ENCODE assay signal across 9 cellular contexts in genomic region chr1:156815851-156816536, GRCh38. TPM values are rescaled to one million over a fixed set of nuclear protein-coding genes. Genes with fewer than 3 reads are reported as not detected.
A peak's percentile ranks its signal among the peaks of the same experiment; 100 is the strongest.
DNase-seq lines count a peak whose midpoint lies in the region; ATAC-seq and TF ChIP-seq lines count a peak whose summit lies in the region.
"Had no signal": no experiment of that assay in that cellular context is flagged by ENCODE, and none has a peak within 500 bp of the region (broad histone marks: within the 10 kb centered on the region; RNA-seq: fewer than 3 reads in every experiment).

No MANE protein-coding gene starts in this region.

- no peak for TF ChIP-seq CTCF in GM10266 (IDR thresholded peaks at IDR 0.05; ENCODE audit: control insufficient read depth, insufficient read depth, low read depth, missing control alignments)
- TF ChIP-seq CTCF in esophagus muscularis mucosa (IDR thresholded peaks at IDR 0.05), result no peak
- no peak for TF ChIP-seq CTCF in GM13977 (IDR thresholded peaks at IDR 0.05; ENCODE audit: extremely low read depth, insufficient read depth, missing control alignments)

- TF ChIP-seq EP300 in esophagus muscularis mucosa (IDR thresholded peaks at IDR 0.05), result no peak

- peak overlapping the region; percentile 24 to 44 (median 31) for H3K4me3 ChIP-seq in esophagus muscularis mucosa

- peak overlapping the region; percentile 64 to 74 (median 66) for H3K27ac ChIP-seq in esophagus muscularis mucosa (replicated peaks in 1 of 4)

- DNase-seq in GM10266 (ENCODE audit: extremely low spot score) (peak; percentile 21), T follicular helper cell (ENCODE audit: low read depth) (peak; percentile 9), esophagus muscularis mucosa (ENCODE audit: extremely low spot score) (no peak), sciatic nerve (ENCODE audit: low spot score) (peak; percentile 50), NCI-H187 treated with DMSO at 0.1 percent for 48 hours (lab: John Stamatoyannopoulos, UW) (no peak), GM13977 (ENCODE audit: low spot score) (no peak), H4 (ENCODE audit: low spot score) (no peak), DMS53 treated with DMSO at 0.1 percent for 48 hours (lab: John Stamatoyannopoulos, UW; ENCODE audit: unreplicated experiment) (no peak)

- in situ Hi-C loops in GM13977 (cut with MboI; ENCODE audit: low pct_unique_long_range_greater_than_20kb, low sequenced_read_pairs, unreplicated experiment), result no loop called here

- H3K9me3 ChIP-seq in esophagus muscularis mucosa, result no peaks in the 10 kb centered on the region

- WGBS in esophagus muscularis mucosa, result 67% methylated on average over 12 of the region's 13 CpGs

- TF ChIP-seq POLR2A in esophagus muscularis mucosa (IDR thresholded peaks at IDR 0.05; ENCODE audit: low read depth), result no peak

- H3K36me3 ChIP-seq in esophagus muscularis mucosa, result no peaks in the 10 kb centered on the region

- peaks cover 0 to 13% (median 0%) of the 10 kb centered on the region in 4 donors for H3K27me3 ChIP-seq in esophagus muscularis mucosa

- peaks cover 18 to 35% (median 29%) of the 10 kb centered on the region in 4 donors for H3K4me1 ChIP-seq in esophagus muscularis mucosa

- ATAC-seq in sciatic nerve, result peak; percentile 9
- ATAC-seq: left colon had no signal

- intact Hi-C loops in esophagus muscularis mucosa (cut with DNase I), result no loop called here
- intact Hi-C loops in sciatic nerve (cut with DNase I), result no loop called here

RNA-seq across cellular contexts. Expression of gene SH2D2A, which starts 0.7 kb away (rescaled TPM):
- total RNA-seq in esophagus muscularis mucosa (1 to 10 TPM in 1 of 4 donors, under 1 TPM in 2, not detected in 1; 0.83 to 2.7 (median 0.84) TPM), sciatic nerve (1.6 TPM)
- total RNA-seq in H4 (2014; rRNA removed; shearing (Covaris generic)), result 2.5 TPM in 2 replicates

RNA-seq across cellular contexts. Expression of gene INSRR, which starts 42.9 kb away (rescaled TPM):
- total RNA-seq in esophagus muscularis mucosa (not detected), sciatic nerve (0.40 TPM)
- total RNA-seq in H4 (2014; rRNA removed; shearing (Covaris generic)), result not detected in 2 replicates
- total RNA-seq: left colon had no signal

RNA-seq across cellular contexts. Expression of gene NTRK1, which starts 44.7 kb away (rescaled TPM):
- total RNA-seq in esophagus muscularis mucosa, result 1 to 10 TPM in 3 of 4 donors, under 1 TPM in 1; 0.58 to 2.5 (median 1.8) TPM
- total RNA-seq in sciatic nerve, result 1.8 TPM
- 0.10 TPM in 1 of 2 replicates, not detected in the other for total RNA-seq in H4 (2014; rRNA removed; shearing (Covaris generic))

RNA-seq across cellular contexts. Expression of gene PRCC, which starts 48.7 kb away (rescaled TPM):
- 10 to 100 TPM; 21.2 to 43.6 (median 38.7) TPM for total RNA-seq in esophagus muscularis mucosa
- 52.8 TPM for total RNA-seq in sciatic nerve
- total RNA-seq in H4 (2014; rRNA removed; shearing (Covaris generic)), result 22.2 and 36.2 TPM in 2 replicates

Comparison
In these comparisons a context has a peak if more than half of its experiments do, and no peak if none do; other contexts are left out.
1. DNase-seq: peak in GM10266 (single experiment), T follicular helper cell (single experiment) and sciatic nerve (single experiment); none in esophagus muscularis mucosa (single experiment), NCI-H187 treated with DMSO at 0.1 percent for 48 hours (single experiment), GM13977 (single experiment), H4 (single experiment) and DMS53 treated with DMSO at 0.1 percent for 48 hours (single experiment).